ENCODE assay signal across 1 cellular context in genomic region chr1:202192770-202193613, GRCh38.
TF ChIP-seq lines count a peak whose summit lies in the region.

No MANE protein-coding gene starts in this region.

TF ChIP-seq in HepG2, 621 proteins besides CTCF, POLR2A, EP300 and RAD21 (continued from another document):
- TF ChIP-seq ZFP91 (CRISPR knock-in tag; IDR thresholded peaks at IDR 0.05; ENCODE audit: borderline replicate concordance) (peak; percentile 37; the same call in 1 of the 2 replicates), ZNF17 (CRISPR knock-in tag; IDR thresholded peaks at IDR 0.05) (no peak), RXRA (CRISPR knock-in tag; IDR thresholded peaks at IDR 0.05) (peak; percentile 66; the same call in 1 of the 2 replicates), NR2F1 (CRISPR knock-in tag; IDR thresholded peaks at IDR 0.05) (0 out of 4 replicates have a peak, but pooled peaks of 1 of the 2 experiments have one; percentile 17), USF2 (IDR thresholded peaks at IDR 0.05; ENCODE audit: low read depth, low read length) (no peak), USF2 (CRISPR knock-in tag; IDR thresholded peaks at IDR 0.05; ENCODE audit: borderline replicate concordance) (no peak), THRA (CRISPR knock-in tag; IDR thresholded peaks at IDR 0.05; ENCODE audit: borderline replicate concordance) (peak; percentile 54; the same call in 1 of the 2 replicates), SNAPC2 (CRISPR knock-in tag; IDR thresholded peaks at IDR 0.05) (no peak), ZC3H13 (CRISPR knock-in tag; IDR thresholded peaks at IDR 0.05) (no peak), HOXA5 (CRISPR knock-in tag; IDR thresholded peaks at IDR 0.05) (no peak), ZNF280D (CRISPR knock-in tag; IDR thresholded peaks at IDR 0.05) (no peak), NFE2 (CRISPR knock-in tag; IDR thresholded peaks at IDR 0.05) (no peak), ZNF326 (CRISPR knock-in tag; IDR thresholded peaks at IDR 0.05; ENCODE audit: borderline replicate concordance) (no peak)
